In genomic region chr3:20108869-20109268, GRCh38 we compare ENCODE assay signal across 16 cellular contexts.
"Had no signal": no experiment of that assay in that cellular context is flagged by ENCODE, and none has a peak within 500 bp of the region (broad histone marks: within the 10 kb centered on the region; RNA-seq: fewer than 3 reads in every experiment).

No MANE protein-coding gene starts in this region.

- ATAC-seq: heart left ventricle; mucosa of descending colon; naive thymus-derived CD8-positive, alpha-beta T cell; psoas muscle; sciatic nerve; stimulated activated naive CD8-positive, alpha-beta T cell treated with anti-CD3 and anti-CD28 coated beads, Interleukin-15, Interleukin-2, amounts not matched to agents 100 U/mL and 50 U/mL, for 24 hours had no signal

- H3K4me1 ChIP-seq: psoas muscle, suprapubic skin had no signal

- DNase-seq: activated CD4-positive, alpha-beta T cell treated with anti-CD3 and anti-CD28 coated beads for 1 hour; activated CD4-positive, alpha-beta T cell treated with anti-CD3 and anti-CD28 coated beads, Interleukin-2, amount 50 U/mL, for 4 hours; activated gamma-delta T cell treated with Interleukin-2 at 50 U/mL for 16 hours; activated T-cell treated with anti-CD3 and anti-CD28 coated beads, Interleukin-2, amount 50 U/mL, for 48 hours; effector memory CD4-positive, alpha-beta T cell; foreskin melanocyte; heart left ventricle; mucosa of descending colon; naive thymus-derived CD8-positive, alpha-beta T cell; psoas muscle; stimulated activated naive CD8-positive, alpha-beta T cell treated with anti-CD3 and anti-CD28 coated beads, Interleukin-15, Interleukin-2, amounts not matched to agents 100 U/mL and 50 U/mL, for 24 hours; T1000 had no signal

- H3K9me3 Mint-ChIP-seq: dendritic cell treated with granulocyte-macrophage colony-stimulating factor and Interleukin-4, amounts not matched to agents 40 ng/mL and 50 ng/mL, for 4 days; naive thymus-derived CD8-positive, alpha-beta T cell had no signal

- H3K4me3 Mint-ChIP-seq: activated naive CD8-positive, alpha-beta T cell; dendritic cell treated with granulocyte-macrophage colony-stimulating factor and Interleukin-4, amounts not matched to agents 40 ng/mL and 50 ng/mL, for 4 days; naive thymus-derived CD8-positive, alpha-beta T cell had no signal

- H3K27ac ChIP-seq: heart left ventricle, psoas muscle, suprapubic skin had no signal

- H3K27ac Mint-ChIP-seq: activated naive CD8-positive, alpha-beta T cell; dendritic cell treated with granulocyte-macrophage colony-stimulating factor and Interleukin-4, amounts not matched to agents 40 ng/mL and 50 ng/mL, for 4 days had no signal

- H3K9me3 ChIP-seq: heart left ventricle, mucosa of descending colon, psoas muscle, suprapubic skin had no signal

- H3K27me3 ChIP-seq: heart left ventricle, suprapubic skin had no signal

- H3K27me3 Mint-ChIP-seq: activated naive CD8-positive, alpha-beta T cell; dendritic cell treated with granulocyte-macrophage colony-stimulating factor and Interleukin-4, amounts not matched to agents 40 ng/mL and 50 ng/mL, for 4 days; naive thymus-derived CD8-positive, alpha-beta T cell had no signal

- H3K4me3 ChIP-seq: heart left ventricle, mucosa of descending colon, psoas muscle, suprapubic skin had no signal
